In genomic region chr14:31025335-31026075, GRCh38 we compare ENCODE assay signal across 1 cellular context.
TF ChIP-seq lines count a peak whose summit lies in the region.

Gene AP4S1, plus strand, starts transcription at chr14:31025649. Its CDS starts 40,548 bp downstream, at chr14:31066197.

TF ChIP-seq in HepG2, 621 proteins besides CTCF, POLR2A, EP300 and RAD21 (continued from another document and continues in another):
- TF ChIP-seq RBAK (CRISPR knock-in tag; IDR thresholded peaks at IDR 0.05) (no peak), PAF1 (CRISPR knock-in tag; IDR thresholded peaks at IDR 0.05) (no peak), SMYD3 (CRISPR knock-in tag; IDR thresholded peaks at IDR 0.05) (peak; percentile 45; the same call in 1 of the 2 replicates), HDAC2 (CRISPR knock-in tag; IDR thresholded peaks at IDR 0.05) (peak; percentile 56; the same call in 1 of the 2 replicates), ZNF782 (CRISPR knock-in tag; IDR thresholded peaks at IDR 0.05; ENCODE audit: borderline replicate concordance) (peak; percentile 97), NR2F6 (IDR thresholded peaks at IDR 0.05) (no peak; the same call in 1 of the 2 replicates), NR2F6 (CRISPR knock-in tag; IDR thresholded peaks at IDR 0.05) (no peak), ZNF333 (CRISPR knock-in tag; IDR thresholded peaks at IDR 0.05; ENCODE audit: borderline replicate concordance) (peak; percentile 94; the same call in 1 of the 2 replicates), JUND (CRISPR knock-in tag; IDR thresholded peaks at IDR 0.05) (no peak), IKZF4 (CRISPR knock-in tag; IDR thresholded peaks at IDR 0.05; ENCODE audit: borderline replicate concordance, low read depth, not compliant biosample characterization) (peak; percentile 64), ZIK1 (CRISPR knock-in tag; IDR thresholded peaks at IDR 0.05; ENCODE audit: borderline replicate concordance, low read depth) (no peak; the same call in 1 of the 2 replicates), SMAD1 (CRISPR knock-in tag; IDR thresholded peaks at IDR 0.05; ENCODE audit: borderline replicate concordance, low read depth) (no peak), ZNF550 (CRISPR knock-in tag; IDR thresholded peaks at IDR 0.05; ENCODE audit: borderline replicate concordance) (peak; percentile 72), KLF11 (CRISPR knock-in tag; IDR thresholded peaks at IDR 0.05) (peak; percentile 89; the same call in 1 of the 2 replicates), BHLHE40 (IDR thresholded peaks at IDR 0.05; ENCODE audit: low read length) (no peak), POGZ (CRISPR knock-in tag; IDR thresholded peaks at IDR 0.05) (peak; percentile 28; the same call in 1 of the 2 replicates), ZNF275 (CRISPR knock-in tag; IDR thresholded peaks at IDR 0.05; ENCODE audit: borderline replicate concordance) (peak; percentile 92; the same call in 1 of the 2 replicates), ARNT (IDR thresholded peaks at IDR 0.05) (no peak), ZBTB3 (CRISPR knock-in tag; IDR thresholded peaks at IDR 0.05; ENCODE audit: borderline replicate concordance, low read depth) (peak; percentile 80; the same call in 1 of the 2 replicates), ZNF878 (CRISPR knock-in tag; IDR thresholded peaks at IDR 0.05) (peak; percentile 21; the same call in 1 of the 2 replicates), TAF1 (CRISPR knock-in tag; IDR thresholded peaks at IDR 0.05) (peak; percentile 87), HBP1 (CRISPR knock-in tag; IDR thresholded peaks at IDR 0.05; ENCODE audit: low read depth) (peak; percentile 54; the same call in 1 of the 2 replicates), ZNF879 (CRISPR knock-in tag; IDR thresholded peaks at IDR 0.05) (peak; percentile 91), KLF12 (CRISPR knock-in tag; IDR thresholded peaks at IDR 0.05; ENCODE audit: borderline replicate concordance) (peak; percentile 19), ZNF777 (CRISPR knock-in tag; IDR thresholded peaks at IDR 0.05) (peak; percentile 56; the same call in 1 of the 2 replicates), ATF2 (CRISPR knock-in tag; IDR thresholded peaks at IDR 0.05) (peak; percentile 42; the same call in 1 of the 2 replicates), ZNF260 (CRISPR knock-in tag; IDR thresholded peaks at IDR 0.05; ENCODE audit: borderline replicate concordance, low read depth) (no peak), DNMT1 (CRISPR knock-in tag; IDR thresholded peaks at IDR 0.05) (peak; percentile 77; the same call in 1 of the 2 replicates), THYN1 (CRISPR knock-in tag; IDR thresholded peaks at IDR 0.05; ENCODE audit: borderline replicate concordance, low read depth) (peak; percentile 60; the same call in 1 of the 2 replicates), MTF1 (CRISPR knock-in tag; IDR thresholded peaks at IDR 0.05) (no peak; the same call in 1 of the 2 replicates), PHF5A (CRISPR knock-in tag; IDR thresholded peaks at IDR 0.05; ENCODE audit: low read depth, unreplicated experiment) (peak; percentile 7), ZNF780A (CRISPR knock-in tag; IDR thresholded peaks at IDR 0.05) (no peak), ZNF354B (CRISPR knock-in tag; IDR thresholded peaks at IDR 0.05) (peak; percentile 22; the same call in 1 of the 2 replicates), CSRNP1 (CRISPR knock-in tag; IDR thresholded peaks at IDR 0.05) (peak; percentile 83; the same call in 1 of the 2 replicates), KAT2B (IDR thresholded peaks at IDR 0.05; ENCODE audit: borderline replicate concordance, low read depth, low read length) (0 out of 2 replicates have a peak, but pooled peaks have one; percentile 9)
- TF ChIP-seq, protein P1, sequence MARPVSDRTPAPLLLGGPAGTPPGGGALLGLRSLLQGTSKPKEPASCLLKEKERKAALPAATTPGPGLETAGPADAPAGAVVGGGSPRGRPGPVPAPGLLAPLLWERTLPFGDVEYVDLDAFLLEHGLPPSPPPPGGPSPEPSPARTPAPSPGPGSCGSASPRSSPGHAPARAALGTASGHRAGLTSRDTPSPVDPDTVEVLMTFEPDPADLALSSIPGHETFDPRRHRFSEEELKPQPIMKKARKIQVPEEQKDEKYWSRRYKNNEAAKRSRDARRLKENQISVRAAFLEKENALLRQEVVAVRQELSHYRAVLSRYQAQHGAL (CRISPR knock-in tag; IDR thresholded peaks at IDR 0.05; ENCODE audit: not compliant biosample characterization) = peak; percentile 62
- TF ChIP-seq, protein P2, sequence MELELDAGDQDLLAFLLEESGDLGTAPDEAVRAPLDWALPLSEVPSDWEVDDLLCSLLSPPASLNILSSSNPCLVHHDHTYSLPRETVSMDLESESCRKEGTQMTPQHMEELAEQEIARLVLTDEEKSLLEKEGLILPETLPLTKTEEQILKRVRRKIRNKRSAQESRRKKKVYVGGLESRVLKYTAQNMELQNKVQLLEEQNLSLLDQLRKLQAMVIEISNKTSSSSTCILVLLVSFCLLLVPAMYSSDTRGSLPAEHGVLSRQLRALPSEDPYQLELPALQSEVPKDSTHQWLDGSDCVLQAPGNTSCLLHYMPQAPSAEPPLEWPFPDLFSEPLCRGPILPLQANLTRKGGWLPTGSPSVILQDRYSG (CRISPR knock-in tag; IDR thresholded peaks at IDR 0.05) = peak; percentile 76; the same call in 1 of the 2 replicates
- TF ChIP-seq, protein P3, sequence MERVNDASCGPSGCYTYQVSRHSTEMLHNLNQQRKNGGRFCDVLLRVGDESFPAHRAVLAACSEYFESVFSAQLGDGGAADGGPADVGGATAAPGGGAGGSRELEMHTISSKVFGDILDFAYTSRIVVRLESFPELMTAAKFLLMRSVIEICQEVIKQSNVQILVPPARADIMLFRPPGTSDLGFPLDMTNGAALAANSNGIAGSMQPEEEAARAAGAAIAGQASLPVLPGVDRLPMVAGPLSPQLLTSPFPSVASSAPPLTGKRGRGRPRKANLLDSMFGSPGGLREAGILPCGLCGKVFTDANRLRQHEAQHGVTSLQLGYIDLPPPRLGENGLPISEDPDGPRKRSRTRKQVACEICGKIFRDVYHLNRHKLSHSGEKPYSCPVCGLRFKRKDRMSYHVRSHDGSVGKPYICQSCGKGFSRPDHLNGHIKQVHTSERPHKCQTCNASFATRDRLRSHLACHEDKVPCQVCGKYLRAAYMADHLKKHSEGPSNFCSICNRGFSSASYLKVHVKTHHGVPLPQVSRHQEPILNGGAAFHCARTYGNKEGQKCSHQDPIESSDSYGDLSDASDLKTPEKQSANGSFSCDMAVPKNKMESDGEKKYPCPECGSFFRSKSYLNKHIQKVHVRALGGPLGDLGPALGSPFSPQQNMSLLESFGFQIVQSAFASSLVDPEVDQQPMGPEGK (CRISPR knock-in tag; IDR thresholded peaks at IDR 0.05) = peak; percentile 99
- TF ChIP-seq, protein P4, sequence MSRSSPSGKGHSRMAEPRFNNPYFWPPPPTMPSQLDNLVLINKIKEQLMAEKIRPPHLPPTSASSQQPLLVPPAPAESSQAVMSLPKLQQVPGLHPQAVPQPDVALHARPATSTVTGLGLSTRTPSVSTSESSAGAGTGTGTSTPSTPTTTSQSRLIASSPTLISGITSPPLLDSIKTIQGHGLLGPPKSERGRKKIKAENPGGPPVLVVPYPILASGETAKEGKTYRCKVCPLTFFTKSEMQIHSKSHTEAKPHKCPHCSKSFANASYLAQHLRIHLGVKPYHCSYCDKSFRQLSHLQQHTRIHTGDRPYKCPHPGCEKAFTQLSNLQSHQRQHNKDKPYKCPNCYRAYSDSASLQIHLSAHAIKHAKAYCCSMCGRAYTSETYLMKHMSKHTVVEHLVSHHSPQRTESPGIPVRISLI (CRISPR knock-in tag; IDR thresholded peaks at IDR 0.05; ENCODE audit: borderline replicate concordance) = no peak; the same call in 1 of the 2 replicates
- TF ChIP-seq, protein P5, sequence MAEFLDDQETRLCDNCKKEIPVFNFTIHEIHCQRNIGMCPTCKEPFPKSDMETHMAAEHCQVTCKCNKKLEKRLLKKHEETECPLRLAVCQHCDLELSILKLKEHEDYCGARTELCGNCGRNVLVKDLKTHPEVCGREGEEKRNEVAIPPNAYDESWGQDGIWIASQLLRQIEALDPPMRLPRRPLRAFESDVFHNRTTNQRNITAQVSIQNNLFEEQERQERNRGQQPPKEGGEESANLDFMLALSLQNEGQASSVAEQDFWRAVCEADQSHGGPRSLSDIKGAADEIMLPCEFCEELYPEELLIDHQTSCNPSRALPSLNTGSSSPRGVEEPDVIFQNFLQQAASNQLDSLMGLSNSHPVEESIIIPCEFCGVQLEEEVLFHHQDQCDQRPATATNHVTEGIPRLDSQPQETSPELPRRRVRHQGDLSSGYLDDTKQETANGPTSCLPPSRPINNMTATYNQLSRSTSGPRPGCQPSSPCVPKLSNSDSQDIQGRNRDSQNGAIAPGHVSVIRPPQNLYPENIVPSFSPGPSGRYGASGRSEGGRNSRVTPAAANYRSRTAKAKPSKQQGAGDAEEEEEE (CRISPR knock-in tag; IDR thresholded peaks at IDR 0.05; ENCODE audit: borderline replicate concordance) = no peak; the same call in 1 of the 2 replicates
- TF ChIP-seq, protein P6, sequence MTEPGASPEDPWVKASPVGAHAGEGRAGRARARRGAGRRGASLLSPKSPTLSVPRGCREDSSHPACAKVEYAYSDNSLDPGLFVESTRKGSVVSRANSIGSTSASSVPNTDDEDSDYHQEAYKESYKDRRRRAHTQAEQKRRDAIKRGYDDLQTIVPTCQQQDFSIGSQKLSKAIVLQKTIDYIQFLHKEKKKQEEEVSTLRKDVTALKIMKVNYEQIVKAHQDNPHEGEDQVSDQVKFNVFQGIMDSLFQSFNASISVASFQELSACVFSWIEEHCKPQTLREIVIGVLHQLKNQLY (CRISPR knock-in tag; IDR thresholded peaks at IDR 0.05) = no peak; the same call in none of the 2 replicates
- TF ChIP-seq, protein P7, sequence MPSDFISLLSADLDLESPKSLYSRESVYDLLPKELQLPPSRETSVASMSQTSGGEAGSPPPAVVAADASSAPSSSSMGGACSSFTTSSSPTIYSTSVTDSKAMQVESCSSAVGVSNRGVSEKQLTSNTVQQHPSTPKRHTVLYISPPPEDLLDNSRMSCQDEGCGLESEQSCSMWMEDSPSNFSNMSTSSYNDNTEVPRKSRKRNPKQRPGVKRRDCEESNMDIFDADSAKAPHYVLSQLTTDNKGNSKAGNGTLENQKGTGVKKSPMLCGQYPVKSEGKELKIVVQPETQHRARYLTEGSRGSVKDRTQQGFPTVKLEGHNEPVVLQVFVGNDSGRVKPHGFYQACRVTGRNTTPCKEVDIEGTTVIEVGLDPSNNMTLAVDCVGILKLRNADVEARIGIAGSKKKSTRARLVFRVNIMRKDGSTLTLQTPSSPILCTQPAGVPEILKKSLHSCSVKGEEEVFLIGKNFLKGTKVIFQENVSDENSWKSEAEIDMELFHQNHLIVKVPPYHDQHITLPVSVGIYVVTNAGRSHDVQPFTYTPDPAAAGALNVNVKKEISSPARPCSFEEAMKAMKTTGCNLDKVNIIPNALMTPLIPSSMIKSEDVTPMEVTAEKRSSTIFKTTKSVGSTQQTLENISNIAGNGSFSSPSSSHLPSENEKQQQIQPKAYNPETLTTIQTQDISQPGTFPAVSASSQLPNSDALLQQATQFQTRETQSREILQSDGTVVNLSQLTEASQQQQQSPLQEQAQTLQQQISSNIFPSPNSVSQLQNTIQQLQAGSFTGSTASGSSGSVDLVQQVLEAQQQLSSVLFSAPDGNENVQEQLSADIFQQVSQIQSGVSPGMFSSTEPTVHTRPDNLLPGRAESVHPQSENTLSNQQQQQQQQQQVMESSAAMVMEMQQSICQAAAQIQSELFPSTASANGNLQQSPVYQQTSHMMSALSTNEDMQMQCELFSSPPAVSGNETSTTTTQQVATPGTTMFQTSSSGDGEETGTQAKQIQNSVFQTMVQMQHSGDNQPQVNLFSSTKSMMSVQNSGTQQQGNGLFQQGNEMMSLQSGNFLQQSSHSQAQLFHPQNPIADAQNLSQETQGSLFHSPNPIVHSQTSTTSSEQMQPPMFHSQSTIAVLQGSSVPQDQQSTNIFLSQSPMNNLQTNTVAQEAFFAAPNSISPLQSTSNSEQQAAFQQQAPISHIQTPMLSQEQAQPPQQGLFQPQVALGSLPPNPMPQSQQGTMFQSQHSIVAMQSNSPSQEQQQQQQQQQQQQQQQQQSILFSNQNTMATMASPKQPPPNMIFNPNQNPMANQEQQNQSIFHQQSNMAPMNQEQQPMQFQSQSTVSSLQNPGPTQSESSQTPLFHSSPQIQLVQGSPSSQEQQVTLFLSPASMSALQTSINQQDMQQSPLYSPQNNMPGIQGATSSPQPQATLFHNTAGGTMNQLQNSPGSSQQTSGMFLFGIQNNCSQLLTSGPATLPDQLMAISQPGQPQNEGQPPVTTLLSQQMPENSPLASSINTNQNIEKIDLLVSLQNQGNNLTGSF (CRISPR knock-in tag; IDR thresholded peaks at IDR 0.05) = peak; percentile 73
